8 cellular contexts compared by ENCODE assay signal in the genomic region with DNA sequence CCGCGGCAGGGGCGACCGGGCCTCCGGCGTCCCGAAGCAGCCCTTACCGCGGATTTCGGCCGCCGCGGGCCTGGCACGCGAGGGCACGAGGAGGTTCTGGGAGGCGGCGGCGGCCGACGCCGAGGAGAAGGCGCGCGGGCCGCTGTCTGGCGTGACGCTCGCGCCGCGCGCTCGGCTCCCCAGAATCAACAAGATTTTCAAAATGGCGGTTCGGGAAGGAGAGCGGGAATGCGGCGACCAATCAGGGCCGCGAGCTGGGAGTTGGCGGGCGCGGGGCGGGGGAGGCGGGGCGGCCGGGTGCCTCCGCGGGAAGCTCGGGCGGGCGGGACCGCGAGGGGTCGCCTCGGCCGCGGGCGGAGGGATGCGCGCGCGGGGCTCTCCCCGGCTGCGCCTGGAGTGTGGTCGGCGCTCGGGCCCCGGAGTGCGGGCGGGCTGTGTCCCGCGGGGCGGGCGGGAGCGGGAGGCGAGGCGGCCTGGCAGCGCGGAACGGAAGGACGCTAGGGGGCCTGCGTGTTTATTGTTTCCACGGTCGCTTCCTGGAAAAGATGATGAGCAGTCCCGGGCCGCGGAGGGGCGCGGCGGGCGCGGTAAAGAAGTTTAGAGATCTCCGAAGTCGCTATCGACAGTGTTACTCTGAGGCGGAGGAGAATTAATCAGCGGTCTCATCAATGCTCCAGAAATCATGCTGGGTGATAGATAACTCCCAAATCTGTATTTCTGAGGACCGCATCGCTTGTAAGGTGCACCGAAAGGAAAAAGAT.
DNase-seq lines count a peak whose midpoint lies in the region; ATAC-seq and TF ChIP-seq lines count a peak whose summit lies in the region.

A gene with protein sequence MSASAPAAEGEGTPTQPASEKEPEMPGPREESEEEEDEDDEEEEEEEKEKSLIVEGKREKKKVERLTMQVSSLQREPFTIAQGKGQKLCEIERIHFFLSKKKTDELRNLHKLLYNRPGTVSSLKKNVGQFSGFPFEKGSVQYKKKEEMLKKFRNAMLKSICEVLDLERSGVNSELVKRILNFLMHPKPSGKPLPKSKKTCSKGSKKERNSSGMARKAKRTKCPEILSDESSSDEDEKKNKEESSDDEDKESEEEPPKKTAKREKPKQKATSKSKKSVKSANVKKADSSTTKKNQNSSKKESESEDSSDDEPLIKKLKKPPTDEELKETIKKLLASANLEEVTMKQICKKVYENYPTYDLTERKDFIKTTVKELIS (minus strand): TSS at position 193 of the 761 bp plus-strand sequence. CDS start 543 bp downstream, outside the sequence.

- no peaks in the 10 kb centered on the region for H3K9me3 ChIP-seq in mucosa of rectum (ENCODE audit: control insufficient read depth in 2 of 2, low read length in 2 of 2)

- peak; percentile 77 for DNase-seq in DMS 273 treated with DMSO at 0.1 percent for 48 hours (lab: John Stamatoyannopoulos, UW)
- DNase-seq in OCI-M2 (lab: John Stamatoyannopoulos, UW; ENCODE audit: unreplicated experiment) = peak; percentile 31
- peak; percentile 82 for DNase-seq in activated T-cell treated with anti-CD3 and anti-CD28 coated beads for 48 hours (ENCODE audit: low read depth)
- peak; percentile 88 to 92 for DNase-seq in erythroblast (lab: John Stamatoyannopoulos, UW)
- peak; percentile 72 to 75 for DNase-seq in stimulated activated CD8-positive, alpha-beta memory T cell treated with anti-CD3 and anti-CD28 coated beads, Interleukin-4, amount 100 ng/mL, for 4 hours (ENCODE audit: low read depth in 2 of 2, low spot score in 1 of 2)

- TF ChIP-seq EP300 in Ishikawa (IDR thresholded peaks at IDR 0.05; ENCODE audit: borderline replicate concordance) = no peak

- TF ChIP-seq RAD21 in Ishikawa (IDR thresholded peaks at IDR 0.05; ENCODE audit: low read depth) = peak; percentile 39; the same call in 1 of the 2 replicates

- no peaks in the 10 kb centered on the region for H3K27me3 ChIP-seq in mucosa of rectum (ENCODE audit: control insufficient read depth in 2 of 2, insufficient read depth in 2 of 2, low read length in 2 of 2)

- H3K27ac ChIP-seq in mucosa of rectum (ENCODE audit: low read depth in 2 of 2, low read length in 2 of 2) = peak within 1 kb of the TSS; percentile 93 to 98

- peak within 1 kb of the TSS; percentile 88 to 90 for H3K4me3 ChIP-seq in mucosa of rectum (ENCODE audit: low read length in 2 of 2)

- peak; percentile 41 for ATAC-seq in GM21528 (IDR thresholded peaks at IDR 0.05; ENCODE audit: low FRiP score, unreplicated experiment)

- peaks cover 0 to 3% of the 10 kb centered on the region in 2 donors for H3K4me1 ChIP-seq in mucosa of rectum (ENCODE audit: control insufficient read depth in 2 of 2, insufficient read depth in 2 of 2, low read length in 2 of 2)

- peaks cover 0 to 3% of the 10 kb centered on the region in 2 donors for H3K36me3 ChIP-seq in mucosa of rectum (ENCODE audit: control insufficient read depth in 2 of 2, insufficient read depth in 2 of 2, low read length in 2 of 2)

- peak; percentile 57 for TF ChIP-seq POLR2A in erythroblast (IDR thresholded peaks at IDR 0.05; ENCODE audit: low read length)

- peak within 1 kb of the TSS; percentile 88 for H3K9ac ChIP-seq in mucosa of rectum (ENCODE audit: low read depth in 1 of 2, low read length in 2 of 2)

TF ChIP-seq in Ishikawa, 13 proteins besides CTCF, POLR2A, EP300 and RAD21:
- no peak for TF ChIP-seq CREB1 (IDR thresholded peaks at IDR 0.05; ENCODE audit: low read depth)
- peak; percentile 78 for TF ChIP-seq MAX (IDR thresholded peaks at IDR 0.05)
- peak; percentile 89 for TF ChIP-seq YY1 (IDR thresholded peaks at IDR 0.05; ENCODE audit: low read depth)
- TF ChIP-seq TAF1 (IDR thresholded peaks at IDR 0.05; ENCODE audit: low read depth) = peak; percentile 61; the same call in 1 of the 2 replicates
TF ChIP-seq in Ishikawa: peak in this region for 3.

Comparison
In these comparisons a context has a peak if more than half of its experiments do, and no peak if none do; other contexts are left out.
1. Peak in every context shown above with its lines: DNase-seq, ATAC-seq, H3K4me3 ChIP-seq and H3K27ac ChIP-seq.
2. DNase-seq: peak in every context shown above with its lines; median percentile 90 in erythroblast; 82 in activated T-cell treated with anti-CD3 and anti-CD28 coated beads for 48 hours; 77 in DMS 273 treated with DMSO at 0.1 percent for 48 hours; 74 in stimulated activated CD8-positive, alpha-beta memory T cell treated with anti-CD3 and anti-CD28 coated beads, Interleukin-4, amount 100 ng/mL, for 4 hours; 31 in OCI-M2.